Comparison of ENCODE assay signal across 2 cellular contexts in genomic region chr4:108650212-108651067, GRCh38.
TF ChIP-seq lines count a peak whose summit lies in the region.

Gene OSTC (plus strand): TSS chr4:108650599. CDS start chr4:108650656, 57 bp downstream.

TF ChIP-seq in HCT116, 20 proteins besides CTCF, POLR2A, EP300 and RAD21 (continued from another document):
- TF ChIP-seq POLR2AphosphoS5 (IDR thresholded peaks at IDR 0.05; ENCODE audit: low read depth, low read length) (peak; percentile 91), EZH2 (IDR thresholded peaks at IDR 0.05) (no peak), ZFX (IDR thresholded peaks at IDR 0.05) (peak; percentile 64), YY1 (IDR thresholded peaks at IDR 0.05; ENCODE audit: extremely low read depth, insufficient replicate concordance, low read depth, low read length) (peak; percentile 54), EZH2phosphoT487 (IDR thresholded peaks at IDR 0.05; ENCODE audit: borderline replicate concordance) (no peak), SRF (IDR thresholded peaks at IDR 0.05; ENCODE audit: low read depth) (no peak), TCF7L2 (IDR thresholded peaks at IDR 0.05; ENCODE audit: borderline replicate concordance, extremely low read depth, insufficient read depth, insufficient read length) (peak; percentile 71), CEBPB (IDR thresholded peaks at IDR 0.05; ENCODE audit: low read depth) (no peak), ELF1 (IDR thresholded peaks at IDR 0.05; ENCODE audit: borderline replicate concordance, low read depth) (peak; percentile 27; the same call in 1 of the 2 replicates), EGR1 (IDR thresholded peaks at IDR 0.05; ENCODE audit: low read depth) (no peak), SIN3A (IDR thresholded peaks at IDR 0.05; ENCODE audit: low read depth) (peak; percentile 1; the same call in 1 of the 2 replicates)
- TF ChIP-seq, protein P1, sequence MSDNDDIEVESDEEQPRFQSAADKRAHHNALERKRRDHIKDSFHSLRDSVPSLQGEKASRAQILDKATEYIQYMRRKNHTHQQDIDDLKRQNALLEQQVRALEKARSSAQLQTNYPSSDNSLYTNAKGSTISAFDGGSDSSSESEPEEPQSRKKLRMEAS (IDR thresholded peaks at IDR 0.05), result peak; percentile 82

TF ChIP-seq in neural cell, 6 proteins besides CTCF, POLR2A, EP300 and RAD21 (continued from another document):
- TF ChIP-seq, protein P2, sequence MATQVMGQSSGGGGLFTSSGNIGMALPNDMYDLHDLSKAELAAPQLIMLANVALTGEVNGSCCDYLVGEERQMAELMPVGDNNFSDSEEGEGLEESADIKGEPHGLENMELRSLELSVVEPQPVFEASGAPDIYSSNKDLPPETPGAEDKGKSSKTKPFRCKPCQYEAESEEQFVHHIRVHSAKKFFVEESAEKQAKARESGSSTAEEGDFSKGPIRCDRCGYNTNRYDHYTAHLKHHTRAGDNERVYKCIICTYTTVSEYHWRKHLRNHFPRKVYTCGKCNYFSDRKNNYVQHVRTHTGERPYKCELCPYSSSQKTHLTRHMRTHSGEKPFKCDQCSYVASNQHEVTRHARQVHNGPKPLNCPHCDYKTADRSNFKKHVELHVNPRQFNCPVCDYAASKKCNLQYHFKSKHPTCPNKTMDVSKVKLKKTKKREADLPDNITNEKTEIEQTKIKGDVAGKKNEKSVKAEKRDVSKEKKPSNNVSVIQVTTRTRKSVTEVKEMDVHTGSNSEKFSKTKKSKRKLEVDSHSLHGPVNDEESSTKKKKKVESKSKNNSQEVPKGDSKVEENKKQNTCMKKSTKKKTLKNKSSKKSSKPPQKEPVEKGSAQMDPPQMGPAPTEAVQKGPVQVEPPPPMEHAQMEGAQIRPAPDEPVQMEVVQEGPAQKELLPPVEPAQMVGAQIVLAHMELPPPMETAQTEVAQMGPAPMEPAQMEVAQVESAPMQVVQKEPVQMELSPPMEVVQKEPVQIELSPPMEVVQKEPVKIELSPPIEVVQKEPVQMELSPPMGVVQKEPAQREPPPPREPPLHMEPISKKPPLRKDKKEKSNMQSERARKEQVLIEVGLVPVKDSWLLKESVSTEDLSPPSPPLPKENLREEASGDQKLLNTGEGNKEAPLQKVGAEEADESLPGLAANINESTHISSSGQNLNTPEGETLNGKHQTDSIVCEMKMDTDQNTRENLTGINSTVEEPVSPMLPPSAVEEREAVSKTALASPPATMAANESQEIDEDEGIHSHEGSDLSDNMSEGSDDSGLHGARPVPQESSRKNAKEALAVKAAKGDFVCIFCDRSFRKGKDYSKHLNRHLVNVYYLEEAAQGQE (IDR thresholded peaks at IDR 0.05; ENCODE audit: borderline replicate concordance), result no peak
- TF ChIP-seq EZH2 (IDR thresholded peaks at IDR 0.05; ENCODE audit: borderline replicate concordance, insufficient read depth, low read length, poor library complexity, severe bottlenecking), result no peak
- TF ChIP-seq SMC3 (conservative IDR thresholded peaks at IDR 0.05; ENCODE audit: poor library complexity), result peak; percentile 23
